Comparison of ENCODE assay signal across 1 cellular context in genomic region chr2:233756429-233757081, GRCh38.
TF ChIP-seq lines count a peak whose summit lies in the region.

No MANE protein-coding gene starts in this region.

TF ChIP-seq in HepG2, 621 proteins besides CTCF, POLR2A, EP300 and RAD21 (continued from another document and continues in another):
- TF ChIP-seq, protein P1, sequence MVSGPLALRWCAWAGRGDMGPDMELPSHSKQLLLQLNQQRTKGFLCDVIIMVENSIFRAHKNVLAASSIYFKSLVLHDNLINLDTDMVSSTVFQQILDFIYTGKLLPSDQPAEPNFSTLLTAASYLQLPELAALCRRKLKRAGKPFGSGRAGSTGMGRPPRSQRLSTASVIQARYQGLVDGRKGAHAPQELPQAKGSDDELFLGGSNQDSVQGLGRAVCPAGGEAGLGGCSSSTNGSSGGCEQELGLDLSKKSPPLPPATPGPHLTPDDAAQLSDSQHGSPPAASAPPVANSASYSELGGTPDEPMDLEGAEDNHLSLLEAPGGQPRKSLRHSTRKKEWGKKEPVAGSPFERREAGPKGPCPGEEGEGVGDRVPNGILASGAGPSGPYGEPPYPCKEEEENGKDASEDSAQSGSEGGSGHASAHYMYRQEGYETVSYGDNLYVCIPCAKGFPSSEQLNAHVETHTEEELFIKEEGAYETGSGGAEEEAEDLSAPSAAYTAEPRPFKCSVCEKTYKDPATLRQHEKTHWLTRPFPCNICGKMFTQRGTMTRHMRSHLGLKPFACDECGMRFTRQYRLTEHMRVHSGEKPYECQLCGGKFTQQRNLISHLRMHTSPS (CRISPR knock-in tag; IDR thresholded peaks at IDR 0.05; ENCODE audit: low read depth) = peak; percentile 45; the same call in 1 of the 2 replicates
- TF ChIP-seq GABPA (IDR thresholded peaks at IDR 0.05; ENCODE audit: low read depth, low read length) = no peak
- TF ChIP-seq GABPA (CRISPR knock-in tag; IDR thresholded peaks at IDR 0.05; ENCODE audit: low read depth) = peak; percentile 60; the same call in 1 of the 2 replicates
- 0 out of 2 replicates have a peak, but pooled peaks have one; percentile 47 for TF ChIP-seq ZNF20 (CRISPR knock-in tag; IDR thresholded peaks at IDR 0.05)
- TF ChIP-seq SNRNP70 (IDR thresholded peaks at IDR 0.05; ENCODE audit: low read depth, low read length) = no peak
- peak; percentile 85; the same call in 1 of the 2 replicates for TF ChIP-seq ZNF747 (CRISPR knock-in tag; IDR thresholded peaks at IDR 0.05; ENCODE audit: borderline replicate concordance)
- TF ChIP-seq PPARG (CRISPR knock-in tag; conservative IDR thresholded peaks at IDR 0.05) = peak; percentile 95
- no peak for TF ChIP-seq E2F5 (CRISPR knock-in tag; conservative IDR thresholded peaks at IDR 0.05)
- TF ChIP-seq SMAD9 (CRISPR knock-in tag; IDR thresholded peaks at IDR 0.05) = no peak
- 0 out of 2 replicates have a peak, but pooled peaks have one; percentile 27 for TF ChIP-seq KLF15 (CRISPR knock-in tag; IDR thresholded peaks at IDR 0.05; ENCODE audit: borderline replicate concordance)
- no peak for TF ChIP-seq AKNA (CRISPR knock-in tag; IDR thresholded peaks at IDR 0.05; ENCODE audit: borderline replicate concordance)
- no peak for TF ChIP-seq POLR2AphosphoS2 (IDR thresholded peaks at IDR 0.05; ENCODE audit: low read depth, low read length)
- TF ChIP-seq ZNF746 (CRISPR knock-in tag; IDR thresholded peaks at IDR 0.05) = peak; percentile 54; the same call in 1 of the 2 replicates
- TF ChIP-seq EZH2 (conservative IDR thresholded peaks at IDR 0.05; ENCODE audit: low read depth, low read length) = no peak
- no peak for TF ChIP-seq NR3C1 (CRISPR knock-in tag; IDR thresholded peaks at IDR 0.05)
- peak; percentile 92 for TF ChIP-seq THRA (CRISPR knock-in tag; IDR thresholded peaks at IDR 0.05; ENCODE audit: borderline replicate concordance)
- peak; percentile 84; the same call in 1 of the 2 replicates for TF ChIP-seq ZBTB25 (CRISPR knock-in tag; IDR thresholded peaks at IDR 0.05)
- TF ChIP-seq ZNF781 (CRISPR knock-in tag; IDR thresholded peaks at IDR 0.05; ENCODE audit: borderline replicate concordance, not compliant biosample characterization) = peak; percentile 44
- TF ChIP-seq JDP2 (CRISPR knock-in tag; IDR thresholded peaks at IDR 0.05; ENCODE audit: borderline replicate concordance) = peak; percentile 88; the same call in 1 of the 2 replicates
- peak; percentile 52; the same call in 1 of the 2 replicates for TF ChIP-seq SP4 (CRISPR knock-in tag; IDR thresholded peaks at IDR 0.05)
- no peak for TF ChIP-seq EEA1 (CRISPR knock-in tag; IDR thresholded peaks at IDR 0.05; ENCODE audit: borderline replicate concordance)
- TF ChIP-seq ATF4 (CRISPR knock-in tag; IDR thresholded peaks at IDR 0.05) = peak in 1 of 2 experiments; percentile 83; a peak in 2 of 4 replicates
- no peak for TF ChIP-seq XRCC5 (optimal IDR thresholded peaks at IDR 0.05; ENCODE audit: low read length)
- TF ChIP-seq AHR (CRISPR knock-in tag; IDR thresholded peaks at IDR 0.05) = peak; percentile 65; the same call in 1 of the 2 replicates
- TF ChIP-seq ATM (IDR thresholded peaks at IDR 0.05; ENCODE audit: borderline replicate concordance) = peak; percentile 87; the same call in 1 of the 2 replicates
- TF ChIP-seq ZNF556 (CRISPR knock-in tag; IDR thresholded peaks at IDR 0.05; ENCODE audit: borderline replicate concordance) = no peak; the same call in 1 of the 2 replicates
- no peak for TF ChIP-seq CHD2 (IDR thresholded peaks at IDR 0.05; ENCODE audit: low read depth, low read length)
- TF ChIP-seq ZNF432 (CRISPR knock-in tag; IDR thresholded peaks at IDR 0.05; ENCODE audit: borderline replicate concordance) = no peak
- TF ChIP-seq ZNF124 (CRISPR knock-in tag; IDR thresholded peaks at IDR 0.05) = peak; percentile 74; the same call in 1 of the 2 replicates
- TF ChIP-seq SATB2 (CRISPR knock-in tag; IDR thresholded peaks at IDR 0.05) = 0 out of 2 replicates have a peak, but pooled peaks have one; percentile 63
- TF ChIP-seq CHD4 (IDR thresholded peaks at IDR 0.05; ENCODE audit: borderline replicate concordance, low read length) = peak; percentile 57; the same call in 1 of the 2 replicates
- TF ChIP-seq NFIB (CRISPR knock-in tag; IDR thresholded peaks at IDR 0.05; ENCODE audit: borderline replicate concordance) = no peak
- peak; percentile 99 for TF ChIP-seq RXRB (CRISPR knock-in tag; IDR thresholded peaks at IDR 0.05; ENCODE audit: borderline replicate concordance)
- TF ChIP-seq, protein P2, sequence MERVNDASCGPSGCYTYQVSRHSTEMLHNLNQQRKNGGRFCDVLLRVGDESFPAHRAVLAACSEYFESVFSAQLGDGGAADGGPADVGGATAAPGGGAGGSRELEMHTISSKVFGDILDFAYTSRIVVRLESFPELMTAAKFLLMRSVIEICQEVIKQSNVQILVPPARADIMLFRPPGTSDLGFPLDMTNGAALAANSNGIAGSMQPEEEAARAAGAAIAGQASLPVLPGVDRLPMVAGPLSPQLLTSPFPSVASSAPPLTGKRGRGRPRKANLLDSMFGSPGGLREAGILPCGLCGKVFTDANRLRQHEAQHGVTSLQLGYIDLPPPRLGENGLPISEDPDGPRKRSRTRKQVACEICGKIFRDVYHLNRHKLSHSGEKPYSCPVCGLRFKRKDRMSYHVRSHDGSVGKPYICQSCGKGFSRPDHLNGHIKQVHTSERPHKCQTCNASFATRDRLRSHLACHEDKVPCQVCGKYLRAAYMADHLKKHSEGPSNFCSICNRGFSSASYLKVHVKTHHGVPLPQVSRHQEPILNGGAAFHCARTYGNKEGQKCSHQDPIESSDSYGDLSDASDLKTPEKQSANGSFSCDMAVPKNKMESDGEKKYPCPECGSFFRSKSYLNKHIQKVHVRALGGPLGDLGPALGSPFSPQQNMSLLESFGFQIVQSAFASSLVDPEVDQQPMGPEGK (CRISPR knock-in tag; IDR thresholded peaks at IDR 0.05) = peak; percentile 71
- no peak for TF ChIP-seq REL (CRISPR knock-in tag; conservative IDR thresholded peaks at IDR 0.05)
- no peak for TF ChIP-seq ZC3H13 (CRISPR knock-in tag; IDR thresholded peaks at IDR 0.05)
- no peak for TF ChIP-seq FIP1L1 (IDR thresholded peaks at IDR 0.05; ENCODE audit: borderline replicate concordance, insufficient read depth, low read depth, low read length)
- no peak for TF ChIP-seq PHF20 (CRISPR knock-in tag; IDR thresholded peaks at IDR 0.05)
- TF ChIP-seq TMF1 (CRISPR knock-in tag; IDR thresholded peaks at IDR 0.05; ENCODE audit: low read depth) = 0 out of 2 replicates have a peak, but pooled peaks have one; percentile 37
- TF ChIP-seq GABPB1 (CRISPR knock-in tag; IDR thresholded peaks at IDR 0.05) = 0 out of 2 replicates have a peak, but pooled peaks have one; percentile 19
- TF ChIP-seq ZNF775 (CRISPR knock-in tag; IDR thresholded peaks at IDR 0.05; ENCODE audit: borderline replicate concordance) = peak; percentile 90
- TF ChIP-seq MIER3 (CRISPR knock-in tag; IDR thresholded peaks at IDR 0.05; ENCODE audit: borderline replicate concordance) = peak; percentile 77; the same call in 1 of the 2 replicates
- no peak for TF ChIP-seq THAP9 (CRISPR knock-in tag; IDR thresholded peaks at IDR 0.05; ENCODE audit: borderline replicate concordance)
- no peak for TF ChIP-seq HNRNPH1 (optimal IDR thresholded peaks at IDR 0.05; ENCODE audit: low read depth, low read length)
- TF ChIP-seq KDM4B (CRISPR knock-in tag; IDR thresholded peaks at IDR 0.05) = no peak
